In the genomic region with DNA sequence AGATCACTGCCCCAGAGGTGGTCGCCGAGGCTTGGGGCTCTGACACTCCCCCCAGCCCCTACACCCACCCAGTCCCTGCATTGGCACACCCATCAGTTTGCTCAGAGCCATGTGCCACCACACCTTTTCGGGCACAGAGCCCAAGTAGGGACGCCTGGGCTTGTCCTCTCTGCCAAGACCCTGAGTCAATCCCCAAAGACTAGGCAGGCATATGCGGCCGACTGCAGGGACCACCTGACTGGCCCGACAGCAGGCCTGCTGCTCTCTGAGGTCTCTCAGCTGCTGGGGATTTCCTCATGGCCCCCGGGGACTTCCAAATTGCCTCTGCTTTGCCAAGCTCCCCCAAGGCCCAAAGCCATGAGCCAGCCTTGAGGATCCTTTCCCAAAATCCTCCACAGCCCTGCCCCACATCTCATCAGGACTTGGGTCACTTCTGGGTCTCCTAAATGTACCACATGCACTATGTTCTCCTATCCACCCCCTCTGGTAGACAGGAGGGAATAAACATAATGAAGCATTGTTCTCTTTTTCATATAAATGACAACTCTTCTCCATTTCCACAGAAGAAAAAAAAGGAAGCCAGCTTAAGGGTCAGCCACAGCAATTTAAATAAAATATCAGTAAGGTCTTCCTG, we compare ENCODE assay signal across 8 cellular contexts. TPM values are rescaled to one million over a fixed set of nuclear protein-coding genes. Genes with fewer than 3 reads are reported as not detected.
DNase-seq lines count a peak whose midpoint lies in the region; ATAC-seq and TF ChIP-seq lines count a peak whose summit lies in the region.

No MANE protein-coding gene starts in this region.

- H3K27ac Mint-ChIP-seq in H9, result peak overlapping the region in 1 of 3 experiments; percentile 95; a peak in 1 of 7 replicates
- no peak overlapping the region for H3K27ac Mint-ChIP-seq in activated CD4-positive, alpha-beta memory T cell treated with anti-CD3 and anti-CD28 coated beads, Interleukin-2, amount 10 ng/mL, durations not matched to agents 7 days and 5 days
- peak overlapping the region in 1 of 2 donors; percentile 86 for H3K27ac Mint-ChIP-seq in stimulated activated naive CD8-positive, alpha-beta T cell treated with anti-CD3 and anti-CD28 coated beads, Interleukin-15, amount 100 ng/mL, for 72 hours

- H2AK5ac ChIP-seq in H9 (ENCODE audit: insufficient read length, low read length), result no peak overlapping the region

- no peak overlapping the region for H3K4ac ChIP-seq in H9 (ENCODE audit: low read depth, low read length)

- DNase-seq in CD1c-positive myeloid dendritic cell (ENCODE audit: extremely low spot score) (peak; percentile 76), H9 (peak; percentile 61), hepatocyte (ENCODE audit: low spot score) (no peak), NCI-H1048 (lab: John Stamatoyannopoulos, UW) (no peak)
- no peak for DNase-seq in activated CD4-positive, alpha-beta memory T cell treated with anti-CD3 and anti-CD28 coated beads, Interleukin-2, amount 10 ng/mL, durations not matched to agents 7 days and 5 days
- peak in 1 of 2 donors; percentile 21 for DNase-seq in stimulated activated naive CD8-positive, alpha-beta T cell treated with anti-CD3 and anti-CD28 coated beads, Interleukin-15, amount 100 ng/mL, for 72 hours

- peak; percentile 3 for ATAC-seq in stimulated activated naive CD8-positive, alpha-beta T cell treated with anti-CD3 and anti-CD28 coated beads, Interleukin-15, amount 100 ng/mL, for 72 hours
- ATAC-seq in HG03469 (IDR thresholded peaks at IDR 0.05; ENCODE audit: unreplicated experiment) (no peak), GM19452 (IDR thresholded peaks at IDR 0.05; ENCODE audit: unreplicated experiment) (no peak)

- H3T11ph ChIP-seq in H9 (ENCODE audit: low read length), result no peak overlapping the region

- H3K18ac ChIP-seq in H9 (ENCODE audit: insufficient read length, low read depth, low read length), result no peak overlapping the region

- H3K23me2 ChIP-seq in H9 (ENCODE audit: insufficient read length, low read depth, low read length, poor library complexity, severe bottlenecking), result no peaks in the 10 kb centered on the region

- POLR2A ChIA-PET in activated CD4-positive, alpha-beta memory T cell treated with anti-CD3 and anti-CD28 coated beads, Interleukin-2, amount 10 ng/mL, durations not matched to agents 7 days and 5 days (lab: Charles Lee), result interaction anchor here (0.8 to 6.1 kb wide), 15 partner anchors 9 to 143 kb away, joined by 3 to 48 read pairs (median 5); partner anchors contain the start of genes MYO18A and NUFIP2

- no peak overlapping the region for H2BK12ac ChIP-seq in H9 (ENCODE audit: insufficient read length, low read depth, low read length)

- H3K56ac ChIP-seq in H9 (ENCODE audit: insufficient read length, low read depth, low read length), result no peak overlapping the region

- no peaks in the 10 kb centered on the region for H3K9me3 Mint-ChIP-seq in H9
- no peaks in the 10 kb centered on the region for H3K9me3 Mint-ChIP-seq in activated CD4-positive, alpha-beta memory T cell treated with anti-CD3 and anti-CD28 coated beads, Interleukin-2, amount 10 ng/mL, durations not matched to agents 7 days and 5 days
- no peaks in the 10 kb centered on the region for H3K9me3 Mint-ChIP-seq in stimulated activated naive CD8-positive, alpha-beta T cell treated with anti-CD3 and anti-CD28 coated beads, Interleukin-15, amount 100 ng/mL, for 72 hours

- no peaks in the 10 kb centered on the region for H3K36me3 Mint-ChIP-seq in H9 (ENCODE audit: insufficient read depth in 1 of 3, low read depth in 3 of 3)
- H3K36me3 Mint-ChIP-seq in activated CD4-positive, alpha-beta memory T cell treated with anti-CD3 and anti-CD28 coated beads, Interleukin-2, amount 10 ng/mL, durations not matched to agents 7 days and 5 days (ENCODE audit: low read depth), result no peaks in the 10 kb centered on the region

- H2BK120ac ChIP-seq in H9 (ENCODE audit: low read depth, low read length, poor library complexity, severe bottlenecking), result no peak overlapping the region

- H3K79me2 ChIP-seq in H9 (ENCODE audit: insufficient read depth, low read length) (no peaks in the 10 kb centered on the region), hepatocyte (peaks cover 77% of the 10 kb centered on the region)

- no peak overlapping the region for H3K14ac ChIP-seq in H9 (ENCODE audit: insufficient read depth, low read length)

- H2AFZ ChIP-seq in H9 (ENCODE audit: low read length) (no peak overlapping the region), hepatocyte (peak overlapping the region; percentile 55)

- H2BK15ac ChIP-seq in H9 (ENCODE audit: low read depth, low read length), result no peak overlapping the region

- H3K27ac ChIP-seq in H9 (ENCODE audit: insufficient read length, low read depth, low read length) (no peak overlapping the region), hepatocyte (peak overlapping the region; percentile 54)

- H4K5ac ChIP-seq in H9 (ENCODE audit: insufficient read length, low read depth, low read length), result no peak overlapping the region

- no peak overlapping the region for H3K9ac ChIP-seq in H9 (ENCODE audit: extremely low read depth, insufficient read length, low read length)

- CTCF ChIA-PET in activated CD4-positive, alpha-beta memory T cell treated with anti-CD3 and anti-CD28 coated beads, Interleukin-2, amount 10 ng/mL, durations not matched to agents 7 days and 5 days (lab: Charles Lee), result interaction anchor here (0.7 to 11.3 kb wide), 33 partner anchors 8 to 360 kb away, joined by 3 to 286 read pairs (median 5); partner anchors contain the start of genes CRYBA1, FAM222B and MYO18A

- H3K9me3 ChIP-seq in H9 (ENCODE audit: control insufficient read depth, low read depth, low read length) (no peaks in the 10 kb centered on the region), hepatocyte (ENCODE audit: low read depth) (no peaks in the 10 kb centered on the region)

- H4K8ac ChIP-seq in H9 (replicated peaks; ENCODE audit: insufficient read length, low read depth, low read length), result no peak overlapping the region

- H3K4me1 ChIP-seq in H9 (ENCODE audit: insufficient read depth, low read length) (peaks cover 2% of the 10 kb centered on the region; the same call in 1 of the 2 replicates), hepatocyte (ENCODE audit: insufficient read depth) (peaks cover 38% of the 10 kb centered on the region)

- H3K36me3 ChIP-seq in hepatocyte (replicated peaks; ENCODE audit: insufficient read depth, low read depth), result no peaks in the 10 kb centered on the region

- H3K4me3 Mint-ChIP-seq in H9, result peak overlapping the region; percentile 62 to 75
- peak overlapping the region; percentile 62 for H3K4me3 Mint-ChIP-seq in activated CD4-positive, alpha-beta memory T cell treated with anti-CD3 and anti-CD28 coated beads, Interleukin-2, amount 10 ng/mL, durations not matched to agents 7 days and 5 days
- H3K4me3 Mint-ChIP-seq in stimulated activated naive CD8-positive, alpha-beta T cell treated with anti-CD3 and anti-CD28 coated beads, Interleukin-15, amount 100 ng/mL, for 72 hours, result peak overlapping the region; percentile 82 to 86

- TF ChIP-seq CTCF in H9 (conservative IDR thresholded peaks at IDR 0.05) (no peak), hepatocyte (IDR thresholded peaks at IDR 0.05; ENCODE audit: poor library complexity) (no peak)

- no peak overlapping the region for H4K91ac ChIP-seq in H9 (ENCODE audit: insufficient read length, low read depth, low read length)

- H3K27me3 ChIP-seq in H9 (ENCODE audit: insufficient read depth, low read length) (no peaks in the 10 kb centered on the region), hepatocyte (no peaks in the 10 kb centered on the region)

- H3K4me3 ChIP-seq in hepatocyte, result no peak overlapping the region

- WGBS in H9 (ENCODE audit: extremely low coverage, insufficient read length, low lambda C conversion rate), result no CpG with 5 or more reads among the region's 8 CpGs
- WGBS in hepatocyte (ENCODE audit: low lambda C conversion rate, missing lambda C conversion rate), result 75% methylated on average over 8 of the region's 8 CpGs

- H3K23ac ChIP-seq in H9 (ENCODE audit: insufficient read length, low read depth, low read length), result no peak overlapping the region

- H2BK5ac ChIP-seq in H9 (ENCODE audit: insufficient read length, low read length), result no peak overlapping the region

- H3K79me1 ChIP-seq in H9 (ENCODE audit: insufficient read depth, low read depth, low read length, poor library complexity, severe bottlenecking), result no peaks in the 10 kb centered on the region

- no peak overlapping the region for H2BK20ac ChIP-seq in H9 (ENCODE audit: low read depth, low read length, poor library complexity, severe bottlenecking)

- no peaks in the 10 kb centered on the region; the same call in 1 of the 2 replicates for H3K27me3 Mint-ChIP-seq in H9 (ENCODE audit: low read depth)
- no peaks in the 10 kb centered on the region for H3K27me3 Mint-ChIP-seq in activated CD4-positive, alpha-beta memory T cell treated with anti-CD3 and anti-CD28 coated beads, Interleukin-2, amount 10 ng/mL, durations not matched to agents 7 days and 5 days
- no peaks in the 10 kb centered on the region for H3K27me3 Mint-ChIP-seq in stimulated activated naive CD8-positive, alpha-beta T cell treated with anti-CD3 and anti-CD28 coated beads, Interleukin-15, amount 100 ng/mL, for 72 hours

- H3K4me1 Mint-ChIP-seq in H9, result peaks cover 44% of the 10 kb centered on the region in 2 experiments
- H3K4me1 Mint-ChIP-seq in activated CD4-positive, alpha-beta memory T cell treated with anti-CD3 and anti-CD28 coated beads, Interleukin-2, amount 10 ng/mL, durations not matched to agents 7 days and 5 days, result peaks cover 57% of the 10 kb centered on the region
- peaks cover 64% of the 10 kb centered on the region for H3K4me1 Mint-ChIP-seq in stimulated activated naive CD8-positive, alpha-beta T cell treated with anti-CD3 and anti-CD28 coated beads, Interleukin-15, amount 100 ng/mL, for 72 hours

- H4K20me1 ChIP-seq in H9 (ENCODE audit: control insufficient read depth, insufficient read depth, insufficient read length), result no peaks in the 10 kb centered on the region
- no peaks in the 10 kb centered on the region for H4K20me1 ChIP-seq in hepatocyte (ENCODE audit: insufficient read depth, poor library complexity, severe bottlenecking)

- H3K9me2 ChIP-seq in hepatocyte (replicated peaks; ENCODE audit: insufficient read depth), result no peaks in the 10 kb centered on the region

- H3K4me2 ChIP-seq in H9 (ENCODE audit: insufficient read depth, insufficient read length, low read length) (peak overlapping the region; percentile 28), hepatocyte (peak overlapping the region; percentile 87)

RNA-seq across cellular contexts. Expression of gene MYO18A, which starts 30.6 kb away (rescaled TPM):
- total RNA-seq in H9 (2021) (20.8 and 21.6 TPM in 2 replicates), hepatocyte (22.0 and 35.6 TPM in 2 replicates)
- 100 to 1,000 TPM in 1 of 2 experiments, 10 to 100 TPM in 1; 92.6 to 100 TPM for total RNA-seq in activated CD4-positive, alpha-beta memory T cell treated with anti-CD3 and anti-CD28 coated beads, Interleukin-2, amount 10 ng/mL, durations not matched to agents 7 days and 5 days
- polyA plus RNA-seq in hepatocyte, result 32.2 and 33.8 TPM in 2 replicates

Comparison
In these comparisons a context has a peak if more than half of its experiments do, and no peak if none do; other contexts are left out.
1. DNase-seq: peak in CD1c-positive myeloid dendritic cell (single experiment) and H9 (single experiment); none in activated CD4-positive, alpha-beta memory T cell treated with anti-CD3 and anti-CD28 coated beads, Interleukin-2, amount 10 ng/mL, durations not matched to agents 7 days and 5 days (single experiment), hepatocyte (single experiment) and NCI-H1048 (single experiment).
2. Peak in every context shown above with its lines, with median percentiles within 50 percentile points of each other: H3K4me3 Mint-ChIP-seq.